Comparison of ENCODE assay signal across 30 cellular contexts in genomic region chr11:107876141-107876540, GRCh38. TPM values are rescaled to one million over a fixed set of nuclear protein-coding genes. Genes with fewer than 3 reads are reported as not detected.
"Had no signal": no experiment of that assay in that cellular context is flagged by ENCODE, and none has a peak within 500 bp of the region (broad histone marks: within the 10 kb centered on the region; RNA-seq: fewer than 3 reads in every experiment).

No MANE protein-coding gene starts in this region.

- ATAC-seq: effector memory CD8-positive, alpha-beta T cell; gastrocnemius medialis; heart right ventricle; left cardiac atrium; left lung; left ventricle myocardium superior; lower lobe of right lung; mucosa of descending colon had no signal

- DNase-seq: dermis blood vessel endothelial cell; dorsolateral prefrontal cortex; effector CD8-positive, alpha-beta T cell; effector memory CD8-positive, alpha-beta T cell; endodermal cell; erythroblast; foreskin fibroblast; foreskin melanocyte; gastrocnemius medialis; glutamatergic neuron; head of caudate nucleus; heart right ventricle; hippocampal formation; left cardiac atrium; left lung; left ventricle myocardium superior; lower lobe of right lung; mesenchymal stem cell; mucosa of descending colon; naive B cell had no signal

- H3K27ac ChIP-seq: coronary artery, dorsolateral prefrontal cortex, epithelial cell of prostate, esophagus muscularis mucosa, gastrocnemius medialis, heart right ventricle, left lung, lower lobe of right lung had no signal

- H3K36me3 ChIP-seq: esophagus muscularis mucosa, gastrocnemius medialis, heart right ventricle, left lung, lower lobe of right lung had no signal

- FAIRE-seq: colon, endometrium, islet of Langerhans, keratinocyte had no signal

- H3K9me3 ChIP-seq: gastrocnemius medialis, left lung, lower lobe of right lung, mucosa of descending colon had no signal

- H3K4me1 ChIP-seq: esophagus muscularis mucosa, gastrocnemius medialis, heart right ventricle, left lung, lower lobe of right lung had no signal

- H3K4me3 ChIP-seq: coronary artery, dorsolateral prefrontal cortex, esophagus muscularis mucosa, gastrocnemius medialis, heart right ventricle, left lung, lower lobe of right lung, mucosa of descending colon had no signal

- H3K27me3 ChIP-seq: esophagus muscularis mucosa, gastrocnemius medialis, heart right ventricle, left lung had no signal

RNA-seq across cellular contexts. Expression of gene RAB39A, which starts 52.1 kb away (rescaled TPM):
- total RNA-seq: glomerular endothelial cell, left ventricle myocardium superior, lung microvascular endothelial cell, myocyte had no signal
- polyA plus RNA-seq: keratinocyte had no signal
